8 cellular contexts compared by ENCODE assay signal in genomic region chr5:68711311-68712200, GRCh38.
DNase-seq lines count a peak whose midpoint lies in the region; ATAC-seq and TF ChIP-seq lines count a peak whose summit lies in the region.

No MANE protein-coding gene starts in this region.

- peak overlapping the region; percentile 2 for H3K4me3 Mint-ChIP-seq in activated CD4-positive, alpha-beta memory T cell treated with anti-CD3 and anti-CD28 coated beads, Interleukin-2, amount 10 ng/mL, durations not matched to agents 7 days and 5 days

- H3K27me3 ChIP-seq in psoas muscle (ENCODE audit: insufficient read depth in 3 of 3, low read length in 2 of 3) (no peaks in the 10 kb centered on the region), vagina (no peaks in the 10 kb centered on the region)

- CTCF ChIA-PET in activated CD4-positive, alpha-beta memory T cell treated with anti-CD3 and anti-CD28 coated beads, Interleukin-2, amount 10 ng/mL, durations not matched to agents 7 days and 5 days (lab: Charles Lee): interaction anchor here (0.7 to 1.6 kb wide), 4 partner anchors 21 to 431 kb away, joined by 3 to 6 read pairs (median 3); no protein-coding TSS in a partner anchor

- ATAC-seq in HG02938 (IDR thresholded peaks at IDR 0.05; ENCODE audit: unreplicated experiment) (peak; percentile 98), psoas muscle (peak; percentile 38 to 66 (median 60))

- H3K4me1 ChIP-seq in psoas muscle (peaks cover 44% of the 10 kb centered on the region), vagina (peaks cover 14% of the 10 kb centered on the region)

- no peaks in the 10 kb centered on the region for H3K36me3 ChIP-seq in psoas muscle (ENCODE audit: insufficient read depth in 1 of 2, low read depth in 1 of 2)
- H3K36me3 ChIP-seq in vagina: no peaks in the 10 kb centered on the region

- peak; percentile 2 for DNase-seq in activated naive CD4-positive, alpha-beta T cell treated with Interleukin-2 at 50 U/mL for 16 hours
- no peak for DNase-seq in activated naive CD4-positive, alpha-beta T cell treated with anti-CD3 and anti-CD28 coated beads, Interleukin-2, amount 50 U/mL, for 16 hours
- DNase-seq in activated CD4-positive, alpha-beta memory T cell treated with anti-CD3 and anti-CD28 coated beads, Interleukin-2, amount 10 ng/mL, durations not matched to agents 7 days and 5 days: no peak
- DNase-seq in psoas muscle (no peak), vagina (ENCODE audit: extremely low spot score in 2 of 2) (no peak), coronary artery (ENCODE audit: low spot score) (no peak), NCI-H2029 (lab: John Stamatoyannopoulos, UW) (no peak)

- H3K9me3 Mint-ChIP-seq in activated CD4-positive, alpha-beta memory T cell treated with anti-CD3 and anti-CD28 coated beads, Interleukin-2, amount 10 ng/mL, durations not matched to agents 7 days and 5 days: no peaks in the 10 kb centered on the region

- WGBS in psoas muscle, 3 donors: 51 to 64% (median 55%) methylated on average over 5 to 6 of the region's 6 CpGs

- intact Hi-C loops in psoas muscle (cut with DNase I): loop anchor here (2.0 to 10.0 kb wide), 2 partner anchors 83 to 423 kb away; no protein-coding TSS in a partner anchor
- intact Hi-C loops in vagina (cut with DNase I): no loop called here

- peaks cover 27% of the 10 kb centered on the region for H3K4me1 Mint-ChIP-seq in activated CD4-positive, alpha-beta memory T cell treated with anti-CD3 and anti-CD28 coated beads, Interleukin-2, amount 10 ng/mL, durations not matched to agents 7 days and 5 days

- peak overlapping the region; percentile 80 for H3K27ac Mint-ChIP-seq in activated CD4-positive, alpha-beta memory T cell treated with anti-CD3 and anti-CD28 coated beads, Interleukin-2, amount 10 ng/mL, durations not matched to agents 7 days and 5 days

- H3K27ac ChIP-seq in psoas muscle (peak overlapping the region; percentile 85), vagina (no peak overlapping the region), coronary artery (no peak overlapping the region)

- H3K4me3 ChIP-seq in psoas muscle (no peak overlapping the region), vagina (no peak overlapping the region), coronary artery (no peak overlapping the region)

- H3K9me3 ChIP-seq in psoas muscle: no peaks in the 10 kb centered on the region
- H3K9me3 ChIP-seq in vagina: no peaks in the 10 kb centered on the region

- H3K27me3 Mint-ChIP-seq in activated CD4-positive, alpha-beta memory T cell treated with anti-CD3 and anti-CD28 coated beads, Interleukin-2, amount 10 ng/mL, durations not matched to agents 7 days and 5 days: no peaks in the 10 kb centered on the region

- TF ChIP-seq CTCF in psoas muscle (IDR thresholded peaks at IDR 0.05) (no peak), vagina (IDR thresholded peaks at IDR 0.05) (no peak), coronary artery (IDR thresholded peaks at IDR 0.05) (no peak)

- no peaks in the 10 kb centered on the region for H3K36me3 Mint-ChIP-seq in activated CD4-positive, alpha-beta memory T cell treated with anti-CD3 and anti-CD28 coated beads, Interleukin-2, amount 10 ng/mL, durations not matched to agents 7 days and 5 days (ENCODE audit: low read depth)

- POLR2A ChIA-PET in activated CD4-positive, alpha-beta memory T cell treated with anti-CD3 and anti-CD28 coated beads, Interleukin-2, amount 10 ng/mL, durations not matched to agents 7 days and 5 days (lab: Charles Lee): interaction anchor here (1.0 to 2.1 kb wide), 6 partner anchors 10 to 495 kb away, joined by 3 to 9 read pairs (median 4); partner anchors contain the start of gene PIK3R1

- no peak for TF ChIP-seq POLR2A in vagina (IDR thresholded peaks at IDR 0.05)
